Comparison of ENCODE assay signal across 12 cellular contexts in genomic region chr3:48090166-48090939, GRCh38.
DNase-seq lines count a peak whose midpoint lies in the region; ATAC-seq and TF ChIP-seq lines count a peak whose summit lies in the region.
"Had no signal": no experiment of that assay in that cellular context is flagged by ENCODE, and none has a peak within 500 bp of the region (broad histone marks: within the 10 kb centered on the region; RNA-seq: fewer than 3 reads in every experiment).

No MANE protein-coding gene starts in this region.

- no peak overlapping the region for H2BK20ac ChIP-seq in IMR-90 (ENCODE audit: low read depth, low read length)

- peak overlapping the region; percentile 7; the same call in 1 of the 2 replicates for H3K23ac ChIP-seq in IMR-90 (ENCODE audit: low read depth, low read length)

- H3K56ac ChIP-seq in IMR-90 (ENCODE audit: extremely low read depth, insufficient read depth, low read length): no peak overlapping the region

- no peak overlapping the region for H2BK120ac ChIP-seq in IMR-90 (ENCODE audit: low read depth, low read length)

- H3K27ac ChIP-seq in CD8-positive, alpha-beta memory T cell (ENCODE audit: low read depth, low read length): peak overlapping the region; percentile 92
- H3K27ac ChIP-seq in IMR-90 (ENCODE audit: insufficient read depth, low read length): no peak overlapping the region
- no peak overlapping the region for H3K27ac ChIP-seq in upper lobe of left lung

- peak overlapping the region; percentile 37 for H3K14ac ChIP-seq in IMR-90 (replicated peaks; ENCODE audit: low read depth, low read length)

- ATAC-seq in IMR-90 (ENCODE audit: low read depth) (no peak), upper lobe of left lung (ENCODE audit: low FRiP score in 2 of 2) (no peak)
- ATAC-seq in activated naive CD8-positive, alpha-beta T cell treated with anti-CD3 and anti-CD28 coated beads, Interleukin-2, amount 50 U/mL, for 24 hours: no peak

- 0 out of 4 replicates have a peak overlapping the region, but pooled peaks of 1 of the 2 experiments have one; percentile 4 for H4K8ac ChIP-seq in IMR-90 (ENCODE audit: low read depth in 2 of 2, low read length in 2 of 2)

- peak overlapping the region in 5 of 8 donors; percentile 1 to 92 (median 55) for H3K27ac Mint-ChIP-seq in CD8-positive, alpha-beta memory T cell
- peak overlapping the region; percentile 59 for H3K27ac Mint-ChIP-seq in activated naive CD8-positive, alpha-beta T cell treated with anti-CD3 and anti-CD28 coated beads, Interleukin-2, amount 50 U/mL, for 24 hours
- peak overlapping the region; percentile 94 to 97 (median 97) for H3K27ac Mint-ChIP-seq in nephron

- TF ChIP-seq RAD21 in IMR-90 (IDR thresholded peaks at IDR 0.05; ENCODE audit: low read length): no peak

- H3K27me3 Mint-ChIP-seq in CD8-positive, alpha-beta memory T cell: no peaks in the 10 kb centered on the region
- H3K27me3 Mint-ChIP-seq in activated naive CD8-positive, alpha-beta T cell treated with anti-CD3 and anti-CD28 coated beads, Interleukin-2, amount 50 U/mL, for 24 hours: no peaks in the 10 kb centered on the region
- H3K27me3 Mint-ChIP-seq in nephron (ENCODE audit: low read depth): peaks cover 6% of the 10 kb centered on the region

- no peak overlapping the region for H3K18ac ChIP-seq in IMR-90 (ENCODE audit: low read depth, low read length)

- no peak overlapping the region for H4K91ac ChIP-seq in IMR-90 (ENCODE audit: insufficient read depth, low read depth, low read length)

- H3K36me3 ChIP-seq in CD8-positive, alpha-beta memory T cell (ENCODE audit: insufficient read depth, low read length): no peaks in the 10 kb centered on the region
- H3K36me3 ChIP-seq in IMR-90 (ENCODE audit: control insufficient read depth, insufficient read depth, low read length): no peaks in the 10 kb centered on the region
- H3K36me3 ChIP-seq in upper lobe of left lung: no peaks in the 10 kb centered on the region
- H3K36me3 ChIP-seq: vagina, WERI-Rb-1 had no signal

- H3K9me3 Mint-ChIP-seq in CD8-positive, alpha-beta memory T cell: no peaks in the 10 kb centered on the region
- no peaks in the 10 kb centered on the region for H3K9me3 Mint-ChIP-seq in activated naive CD8-positive, alpha-beta T cell treated with anti-CD3 and anti-CD28 coated beads, Interleukin-2, amount 50 U/mL, for 24 hours
- no peaks in the 10 kb centered on the region for H3K9me3 Mint-ChIP-seq in nephron

- in situ Hi-C loops in IMR-90 (cut with MboI; ENCODE audit: low sequenced_read_pairs): no loop called here

- no peak overlapping the region for H3K4ac ChIP-seq in IMR-90 (ENCODE audit: low read depth, low read length)

- TF ChIP-seq EP300 in upper lobe of left lung (IDR thresholded peaks at IDR 0.05): no peak

- peaks cover 0 to 27% of the 10 kb centered on the region in 2 experiments; a peak in 3 of 4 replicates for H3K79me1 ChIP-seq in IMR-90 (ENCODE audit: low read depth in 1 of 2, low read length in 2 of 2)

- no peaks in the 10 kb centered on the region for H3K9me3 ChIP-seq in CD8-positive, alpha-beta memory T cell (ENCODE audit: low read length)
- H3K9me3 ChIP-seq in IMR-90 (ENCODE audit: control insufficient read depth, insufficient read depth, low read length) (no peaks in the 10 kb centered on the region), upper lobe of left lung (no peaks in the 10 kb centered on the region)
- H3K9me3 ChIP-seq: vagina had no signal

- H3K27me3 ChIP-seq in CD8-positive, alpha-beta memory T cell (ENCODE audit: insufficient read depth, low read length, poor library complexity, severe bottlenecking): no peaks in the 10 kb centered on the region
- H3K27me3 ChIP-seq in IMR-90 (ENCODE audit: control insufficient read depth, insufficient read depth, low read length) (no peaks in the 10 kb centered on the region), upper lobe of left lung (no peaks in the 10 kb centered on the region)
- H3K27me3 ChIP-seq: vagina had no signal

- H3K4me3 Mint-ChIP-seq in CD8-positive, alpha-beta memory T cell: peak overlapping the region; percentile 9 to 98 (median 73)
- peak overlapping the region; percentile 90 for H3K4me3 Mint-ChIP-seq in activated naive CD8-positive, alpha-beta T cell treated with anti-CD3 and anti-CD28 coated beads, Interleukin-2, amount 50 U/mL, for 24 hours
- H3K4me3 Mint-ChIP-seq in nephron: peak overlapping the region; percentile 96 to 100 (median 97)

- intact Hi-C loops in IMR-90 (cut with micrococcal nuclease): no loop called here

- H3K4me3 ChIP-seq in CD8-positive, alpha-beta memory T cell (ENCODE audit: low read length): no peak overlapping the region
- no peak overlapping the region for H3K4me3 ChIP-seq in IMR-90 (ENCODE audit: insufficient read depth, low read depth, low read length)
- no peak overlapping the region for H3K4me3 ChIP-seq in upper lobe of left lung

- no peak overlapping the region for H2BK15ac ChIP-seq in IMR-90 (ENCODE audit: low read depth, low read length)

- H3K9me1 ChIP-seq in IMR-90 (ENCODE audit: insufficient read depth, low read length): no peaks in the 10 kb centered on the region

- no peak overlapping the region for H2BK5ac ChIP-seq in IMR-90 (ENCODE audit: low read depth, low read length, poor library complexity, severe bottlenecking)

- BruUV-seq in IMR-90 (replicated peaks; lab: Mats Ljungman, UMichigan): no TSS peak

- H4K5ac ChIP-seq in IMR-90 (ENCODE audit: low read depth, low read length): no peak overlapping the region

- no peak overlapping the region for H2AK5ac ChIP-seq in IMR-90 (ENCODE audit: low read depth, low read length)

- peaks cover 28% of the 10 kb centered on the region for H4K20me1 ChIP-seq in IMR-90 (ENCODE audit: insufficient read depth, low read length)

- POLR2A ChIA-PET in CD8-positive, alpha-beta memory T cell (lab: Charles Lee): interaction anchor here (2.5 kb wide), 1 partner anchor 22 kb away, joined by 9 read pairs; no protein-coding TSS in a partner anchor
- POLR2A ChIA-PET in IMR-90 (lab: Charles Lee; ENCODE audit: unreplicated experiment): no interaction called here

- CTCF ChIA-PET in CD8-positive, alpha-beta memory T cell (lab: Charles Lee): no interaction called here
- CTCF ChIA-PET in IMR-90 (lab: Yijun Ruan, JAX): no interaction called here

- no peak for DNase-seq in CD8-positive, alpha-beta memory T cell
- DNase-seq in IMR-90 (no peak), upper lobe of left lung (no peak), GOT3 (lab: John Stamatoyannopoulos, UW) (no peak), NCI-H1417 treated with DMSO at 0.1 percent for 48 hours (lab: John Stamatoyannopoulos, UW) (no peak), iPS-NIHi11 (ENCODE audit: low spot score) (no peak)
- no peak for DNase-seq in activated naive CD8-positive, alpha-beta T cell treated with anti-CD3 and anti-CD28 coated beads, Interleukin-2, amount 50 U/mL, for 24 hours
- DNase-seq: amygdala, islet precursor cell, WERI-Rb-1 had no signal

- no peak overlapping the region for H3K4me2 ChIP-seq in IMR-90 (ENCODE audit: low read depth, low read length)

- TF ChIP-seq CTCF in IMR-90 (conservative IDR thresholded peaks at IDR 0.05; ENCODE audit: low read depth, low read length) (no peak), nephron (IDR thresholded peaks at IDR 0.05; ENCODE audit: unreplicated experiment in 3 of 3) (no peak), upper lobe of left lung (IDR thresholded peaks at IDR 0.05) (no peak)

- peaks cover 22 to 27% (median 23%) of the 10 kb centered on the region in 3 donors for H3K4me1 Mint-ChIP-seq in CD8-positive, alpha-beta memory T cell
- peaks cover 19% of the 10 kb centered on the region for H3K4me1 Mint-ChIP-seq in activated naive CD8-positive, alpha-beta T cell treated with anti-CD3 and anti-CD28 coated beads, Interleukin-2, amount 50 U/mL, for 24 hours
- peaks cover 20% of the 10 kb centered on the region for H3K4me1 Mint-ChIP-seq in nephron

- WGBS in IMR-90 (ENCODE audit: extremely low coverage in 2 of 2, insufficient read length in 1 of 2), 2 experiments: 92% methylated on average over 7 of the region's 19 CpGs; no CpG with 5 or more reads in 1 of the 2 experiments
- 90 to 93% methylated on average over 19 of the region's 19 CpGs for WGBS in upper lobe of left lung, 2 donors

- H2AK9ac ChIP-seq in IMR-90 (replicated peaks; ENCODE audit: low read depth, low read length, poor library complexity): no peak overlapping the region

- H3K9ac ChIP-seq in IMR-90 (ENCODE audit: low read depth, low read length): no peak overlapping the region

- H3K36me3 Mint-ChIP-seq in CD8-positive, alpha-beta memory T cell: peaks cover 0 to 10% (median 0%) of the 10 kb centered on the region in 3 donors
- peaks cover 2% of the 10 kb centered on the region for H3K36me3 Mint-ChIP-seq in activated naive CD8-positive, alpha-beta T cell treated with anti-CD3 and anti-CD28 coated beads, Interleukin-2, amount 50 U/mL, for 24 hours (ENCODE audit: low read depth)
- no peaks in the 10 kb centered on the region for H3K36me3 Mint-ChIP-seq in nephron (ENCODE audit: low read depth)

- dilution Hi-C loops in IMR-90 (cut with HindIII; ENCODE audit: low sequenced_read_pairs, unreplicated experiment): no loop called here

- TF ChIP-seq POLR2A in IMR-90 (IDR thresholded peaks at IDR 0.05; ENCODE audit: low read depth, low read length) (no peak), upper lobe of left lung (IDR thresholded peaks at IDR 0.05) (no peak)

- no peak overlapping the region for H2AFZ ChIP-seq in IMR-90 (replicated peaks; ENCODE audit: low read length, poor library complexity)

- H3K4me1 ChIP-seq in CD8-positive, alpha-beta memory T cell (ENCODE audit: insufficient read depth, low read length): peaks cover 18% of the 10 kb centered on the region
- 0 out of 2 replicates have a peak, but pooled peaks cover 2% of the 10 kb centered on the region for H3K4me1 ChIP-seq in IMR-90 (ENCODE audit: control insufficient read depth, insufficient read depth, low read length)
- peaks cover 15 to 36% (median 26%) of the 10 kb centered on the region in 4 donors for H3K4me1 ChIP-seq in upper lobe of left lung

TF ChIP-seq in IMR-90, 13 proteins besides CTCF, POLR2A, EP300 and RAD21:
- TF ChIP-seq RCOR1 (IDR thresholded peaks at IDR 0.05; ENCODE audit: insufficient replicate concordance, low read length) (no peak), NFE2L2 (IDR thresholded peaks at IDR 0.05; ENCODE audit: low read depth, low read length) (0 out of 2 replicates have a peak, but pooled peaks have one; percentile 32)
